In genomic region chr3:72158639-72159005, GRCh38 we compare ENCODE assay signal across 24 cellular contexts.
DNase-seq lines count a peak whose midpoint lies in the region; ATAC-seq, FAIRE-seq and TF ChIP-seq lines count a peak whose summit lies in the region.
"Had no signal": no experiment of that assay in that cellular context is flagged by ENCODE, and none has a peak within 500 bp of the region (broad histone marks: within the 10 kb centered on the region; RNA-seq: fewer than 3 reads in every experiment).

No MANE protein-coding gene starts in this region.

- peak; percentile 59 for ATAC-seq in GM23338
- ATAC-seq: activated T-helper 17 cell treated with anti-CD3 and anti-CD28 coated beads, Interleukin-2, amount 50 U/mL, for 72 hours; mucosa of descending colon had no signal

- DNase-seq in NCI-H1694 treated with DMSO at 0.1 percent for 48 hours (lab: John Stamatoyannopoulos, UW) (peak; percentile 35), NCI-H1694 (lab: John Stamatoyannopoulos, UW) (no peak), GM23338 (ENCODE audit: low spot score) (no peak), NCI-H2171 (lab: John Stamatoyannopoulos, UW) (peak; percentile 4), left kidney (ENCODE audit: low read depth, low spot score) (peak; percentile 84), Ammon's horn (ENCODE audit: low spot score) (no peak), H54 (ENCODE audit: insufficient read length, low spot score) (no peak), H4 (ENCODE audit: low spot score) (no peak)
- DNase-seq: 8988T; activated CD4-positive, alpha-beta T cell treated with anti-CD3 and anti-CD28 coated beads, Interleukin-2, amount 50 U/mL, for 1 hour; activated naive CD8-positive, alpha-beta T cell treated with anti-CD3 and anti-CD28 coated beads for 36 hours; central memory CD4-positive, alpha-beta T cell; COR-L47; dermis blood vessel endothelial cell; mucosa of descending colon; NCI-H1048; sigmoid colon; stimulated activated CD8-positive, alpha-beta memory T cell treated with anti-CD3 and anti-CD28 coated beads, Interleukin-4, amount 100 ng/mL, for 48 hours; T-helper 17 cell; trophoblast cell had no signal

- no peak for TF ChIP-seq CTCF in GM23338 (conservative IDR thresholded peaks at IDR 0.05; ENCODE audit: low read depth in 2 of 2)

- no peak overlapping the region for H3K27ac Mint-ChIP-seq in GM23338
- H3K27ac Mint-ChIP-seq: activated naive CD8-positive, alpha-beta T cell treated with anti-CD3 and anti-CD28 coated beads for 36 hours; activated T-helper 17 cell treated with anti-CD3 and anti-CD28 coated beads, Interleukin-2, amount 50 U/mL, for 72 hours had no signal

- H3F3A ChIP-seq in GM23338 (replicated peaks; ENCODE audit: low read depth) = no peaks in the 10 kb centered on the region

- no peaks in the 10 kb centered on the region for H3K36me3 ChIP-seq in GM23338 (ENCODE audit: insufficient read depth)
- H3K36me3 ChIP-seq: sigmoid colon had no signal

- no peak overlapping the region for H3K27ac ChIP-seq in GM23338 (ENCODE audit: low read depth)
- H3K27ac ChIP-seq: sigmoid colon had no signal

- no peak overlapping the region for H3K4me3 Mint-ChIP-seq in GM23338
- H3K4me3 Mint-ChIP-seq: activated naive CD8-positive, alpha-beta T cell treated with anti-CD3 and anti-CD28 coated beads for 36 hours; activated T-helper 17 cell treated with anti-CD3 and anti-CD28 coated beads, Interleukin-2, amount 50 U/mL, for 72 hours; neural crest cell; T-helper 17 cell had no signal

- peaks cover 5% of the 10 kb centered on the region for H3K27me3 Mint-ChIP-seq in GM23338 (ENCODE audit: insufficient read depth, low read depth, poor library complexity)

- H3K4me1 ChIP-seq in GM23338 (ENCODE audit: insufficient read depth) = no peaks in the 10 kb centered on the region; the same call in 1 of the 2 replicates

- no peaks in the 10 kb centered on the region for H4K20me1 ChIP-seq in GM23338 (replicated peaks; ENCODE audit: insufficient read depth)

- peaks cover 5% of the 10 kb centered on the region; the same call in 2 of the 3 replicates for H3K4me1 Mint-ChIP-seq in GM23338

- H3K9me2 ChIP-seq in GM23338 (ENCODE audit: insufficient read depth) = no peaks in the 10 kb centered on the region

- H3K79me2 ChIP-seq in GM23338 (replicated peaks; ENCODE audit: insufficient read depth) = no peaks in the 10 kb centered on the region

- H2AFZ ChIP-seq in GM23338 = no peak overlapping the region

- H3K4me2 ChIP-seq in GM23338 = no peak overlapping the region

- H3K4me3 ChIP-seq in GM23338 = no peak overlapping the region
- H3K4me3 ChIP-seq: mucosa of descending colon, sigmoid colon had no signal

- no peaks in the 10 kb centered on the region for H3K36me3 Mint-ChIP-seq in GM23338 (ENCODE audit: low read depth)
- H3K36me3 Mint-ChIP-seq: activated naive CD8-positive, alpha-beta T cell treated with anti-CD3 and anti-CD28 coated beads for 36 hours had no signal

- FAIRE-seq in H54 (lab: Jason Lieb, UNC) = no peak
- FAIRE-seq: astrocyte, endothelial cell of umbilical vein had no signal

- TF ChIP-seq POLR2A in H54 (IDR thresholded peaks at IDR 0.05; ENCODE audit: low read depth, low read length) = no peak

- H3K27me3 ChIP-seq in GM23338 (ENCODE audit: insufficient read depth) = no peaks in the 10 kb centered on the region
- H3K27me3 ChIP-seq: sigmoid colon had no signal

- H3K9me3 Mint-ChIP-seq in GM23338 = peaks cover 8% of the 10 kb centered on the region; the same call in 2 of the 3 replicates
- H3K9me3 Mint-ChIP-seq: activated naive CD8-positive, alpha-beta T cell treated with anti-CD3 and anti-CD28 coated beads for 36 hours; activated T-helper 17 cell treated with anti-CD3 and anti-CD28 coated beads, Interleukin-2, amount 50 U/mL, for 72 hours; neural crest cell had no signal

TF ChIP-seq in GM23338, 12 proteins besides CTCF, POLR2A, EP300 and RAD21 (continues in another document):
- TF ChIP-seq CREB1 (CRISPR knock-in tag; IDR thresholded peaks at IDR 0.05; ENCODE audit: low read depth) = no peak
- no peak for TF ChIP-seq STAT1 (IDR thresholded peaks at IDR 0.05; ENCODE audit: unreplicated experiment)
- no peak for TF ChIP-seq JUNB (IDR thresholded peaks at IDR 0.05; ENCODE audit: unreplicated experiment)
- no peak for TF ChIP-seq ZNF114 (CRISPR knock-in tag; IDR thresholded peaks at IDR 0.05)
- TF ChIP-seq ETS1 (IDR thresholded peaks at IDR 0.05) = no peak
- TF ChIP-seq ZNF462 (CRISPR knock-in tag; IDR thresholded peaks at IDR 0.05) = no peak
- no peak for TF ChIP-seq NANOG (IDR thresholded peaks at IDR 0.05; ENCODE audit: borderline replicate concordance)
- no peak for TF ChIP-seq EZH2phosphoT487 (IDR thresholded peaks at IDR 0.05; ENCODE audit: unreplicated experiment)

Comparison
In these comparisons a context has a peak if more than half of its experiments do, and no peak if none do; other contexts are left out.
1. DNase-seq: peak in NCI-H1694 treated with DMSO at 0.1 percent for 48 hours (single experiment), NCI-H2171 (single experiment) and left kidney (single experiment); none in NCI-H1694 (single experiment), GM23338 (single experiment), Ammon's horn (single experiment), H54 (single experiment) and H4 (single experiment).